1 cellular context compared by ENCODE assay signal in genomic region chr13:99282264-99283231, GRCh38.
A peak's percentile ranks its signal among the peaks of the same experiment; 100 is the strongest.
TF ChIP-seq lines count a peak whose summit lies in the region.

No MANE protein-coding gene starts in this region.

TF ChIP-seq in GM12878, 131 proteins besides CTCF, POLR2A, EP300 and RAD21 (continued from another document and continues in another):
- TF ChIP-seq ZNF592 (IDR thresholded peaks at IDR 0.05) (no peak), SUZ12 (IDR thresholded peaks at IDR 0.05; ENCODE audit: unreplicated experiment) (no peak), FOS (IDR thresholded peaks at IDR 0.05; ENCODE audit: borderline replicate concordance, extremely low read depth, insufficient read length) (no peak), TCF3 (IDR thresholded peaks at IDR 0.05; ENCODE audit: borderline replicate concordance, insufficient read depth, low read depth, low read length) (peak; percentile 48; the same call in 1 of the 2 replicates), PAX5 (IDR thresholded peaks at IDR 0.05; ENCODE audit: borderline replicate concordance, low read depth, low read length) (no peak), RELA (IDR thresholded peaks at IDR 0.05; ENCODE audit: borderline replicate concordance, partially characterized antibody) (no peak), KLF5 (IDR thresholded peaks at IDR 0.05; ENCODE audit: partially characterized antibody) (no peak), POU2F2 (IDR thresholded peaks at IDR 0.05; ENCODE audit: borderline replicate concordance, low read depth, low read length) (peak; percentile 7; the same call in 1 of the 3 replicates), YBX1 (IDR thresholded peaks at IDR 0.05) (no peak), ZNF24 (IDR thresholded peaks at IDR 0.05) (no peak), ZNF207 (IDR thresholded peaks at IDR 0.05; ENCODE audit: borderline replicate concordance) (no peak), IRF4 (IDR thresholded peaks at IDR 0.05; ENCODE audit: low read depth, low read length) (peak; percentile 61; the same call in 1 of the 2 replicates), NR2F1 (conservative IDR thresholded peaks at IDR 0.05) (peak; percentile 63; the same call in 1 of the 2 replicates), RB1 (IDR thresholded peaks at IDR 0.05; ENCODE audit: borderline replicate concordance) (no peak), NFIC (IDR thresholded peaks at IDR 0.05; ENCODE audit: low read depth, low read length) (peak; percentile 98), IRF5 (IDR thresholded peaks at IDR 0.05; ENCODE audit: borderline replicate concordance) (no peak), NKRF (conservative IDR thresholded peaks at IDR 0.05) (no peak), ZNF274 (IDR thresholded peaks at IDR 0.05; ENCODE audit: insufficient read depth, insufficient read length) (no peak), ZBTB11 (CRISPR knock-in tag; IDR thresholded peaks at IDR 0.05) (no peak), NFXL1 (IDR thresholded peaks at IDR 0.05; ENCODE audit: borderline replicate concordance) (no peak), BCL11A (IDR thresholded peaks at IDR 0.05; ENCODE audit: low read depth, low read length) (peak; percentile 72; the same call in 1 of the 2 replicates), STAT1 (conservative IDR thresholded peaks at IDR 0.05) (no peak), SUPT20H (IDR thresholded peaks at IDR 0.05; ENCODE audit: borderline replicate concordance, control insufficient read depth, low read depth, low read length) (no peak), BRCA1 (IDR thresholded peaks at IDR 0.05; ENCODE audit: low read depth, low read length) (no peak), JUNB (IDR thresholded peaks at IDR 0.05) (peak; percentile 67), SIX5 (IDR thresholded peaks at IDR 0.05; ENCODE audit: low read depth, low read length, severe bottlenecking) (no peak), CBX3 (IDR thresholded peaks at IDR 0.05; ENCODE audit: borderline replicate concordance, low read depth) (no peak), FOXM1 (IDR thresholded peaks at IDR 0.05; ENCODE audit: low read depth, low read length) (peak; percentile 96), MYC (IDR thresholded peaks at IDR 0.05; ENCODE audit: insufficient read depth, insufficient read length, insufficient replicate concordance, low read length, severe bottlenecking) (no peak), CBX5 (IDR thresholded peaks at IDR 0.05; ENCODE audit: low read depth) (peak; percentile 70; the same call in 1 of the 2 replicates), ATF3 (IDR thresholded peaks at IDR 0.05; ENCODE audit: borderline replicate concordance, extremely low read depth, low read depth, low read length) (no peak), NBN (IDR thresholded peaks at IDR 0.05) (0 out of 2 replicates have a peak, but pooled peaks have one; percentile 63), PAX8 (IDR thresholded peaks at IDR 0.05) (no peak; the same call in 1 of the 2 replicates), RFX5 (IDR thresholded peaks at IDR 0.05; ENCODE audit: low read depth, low read length) (no peak), HDAC2 (IDR thresholded peaks at IDR 0.05) (peak; percentile 42; the same call in 1 of the 2 replicates), TAF1 (IDR thresholded peaks at IDR 0.05; ENCODE audit: borderline replicate concordance, low read depth, low read length) (no peak), BMI1 (IDR thresholded peaks at IDR 0.05; ENCODE audit: borderline replicate concordance) (peak; percentile 44; the same call in 1 of the 2 replicates), JUND (IDR thresholded peaks at IDR 0.05; ENCODE audit: low read depth, low read length) (no peak), BCL3 (IDR thresholded peaks at IDR 0.05; ENCODE audit: borderline replicate concordance, insufficient read depth, low read depth, low read length, poor library complexity, severe bottlenecking) (peak; percentile 64), BHLHE40 (IDR thresholded peaks at IDR 0.05; ENCODE audit: borderline replicate concordance in 1 of 2, low read depth in 2 of 2, low read length in 1 of 2) (peak in 1 of 2 experiments; percentile 3; a peak in 1 of 4 replicates), EED (IDR thresholded peaks at IDR 0.05; ENCODE audit: low read depth) (peak; percentile 45; the same call in 1 of the 2 replicates), ZNF622 (IDR thresholded peaks at IDR 0.05) (no peak), RELB (IDR thresholded peaks at IDR 0.05; ENCODE audit: low read depth) (peak; percentile 89), ZBED1 (IDR thresholded peaks at IDR 0.05; ENCODE audit: borderline replicate concordance) (no peak), KAT2A (conservative IDR thresholded peaks at IDR 0.05; ENCODE audit: control insufficient read depth, low read depth, low read length) (no peak), PBX3 (IDR thresholded peaks at IDR 0.05; ENCODE audit: insufficient replicate concordance, low read depth, low read length) (no peak), ASH2L (IDR thresholded peaks at IDR 0.05; ENCODE audit: borderline replicate concordance, low read depth) (no peak), MAX (IDR thresholded peaks at IDR 0.05; ENCODE audit: low read depth, low read length) (no peak), SPI1 (IDR thresholded peaks at IDR 0.05; ENCODE audit: borderline replicate concordance, insufficient read depth, low read depth, low read length) (peak; percentile 90), GABPA (IDR thresholded peaks at IDR 0.05; ENCODE audit: low read depth) (0 out of 2 replicates have a peak, but pooled peaks have one; percentile 27)
